Comparison of ENCODE assay signal across 32 cellular contexts in genomic region chr6:166344240-166344639, GRCh38. TPM values are rescaled to one million over a fixed set of nuclear protein-coding genes. Genes with fewer than 3 reads are reported as not detected.
A peak's percentile ranks its signal among the peaks of the same experiment; 100 is the strongest.
DNase-seq lines count a peak whose midpoint lies in the region; ATAC-seq, FAIRE-seq and TF ChIP-seq lines count a peak whose summit lies in the region.
"Had no signal": no experiment of that assay in that cellular context is flagged by ENCODE, and none has a peak within 500 bp of the region (broad histone marks: within the 10 kb centered on the region; RNA-seq: fewer than 3 reads in every experiment).

No MANE protein-coding gene starts in this region.

- H3K56ac ChIP-seq in mesendoderm (ENCODE audit: low read length), result no peak overlapping the region

- H2BK120ac ChIP-seq in mesendoderm (ENCODE audit: low read depth, low read length), result no peak overlapping the region

- 95% methylated on average over 8 of the region's 8 CpGs for WGBS in HepG2 (ENCODE audit: low lambda C conversion rate)
- 94% methylated on average over 8 of the region's 8 CpGs for WGBS in right lobe of liver (ENCODE audit: insufficient coverage, low coverage, low lambda C conversion rate, missing lambda C conversion rate)
- 89% methylated on average over 5 to 8 of the region's 8 CpGs for WGBS in endodermal cell (ENCODE audit: insufficient coverage in 1 of 2, insufficient read length in 1 of 2), 2 experiments
- no CpG with 5 or more reads among the region's 8 CpGs for WGBS in mesendoderm (ENCODE audit: extremely low coverage, insufficient coverage, low lambda C conversion rate)

- H2BK5ac ChIP-seq in mesendoderm (ENCODE audit: low read length), result no peak overlapping the region

- no peak for TF ChIP-seq POLR2A in HepG2 (IDR thresholded peaks at IDR 0.05; ENCODE audit: insufficient read depth in 1 of 2, low read depth in 2 of 2, low read length in 2 of 2)
- TF ChIP-seq POLR2A in right lobe of liver (IDR thresholded peaks at IDR 0.05), result no peak

- no peak for ATAC-seq in HepG2
- ATAC-seq in right lobe of liver, result no peak
- ATAC-seq in lower lobe of right lung, result no peak
- ATAC-seq in HG03097 (IDR thresholded peaks at IDR 0.05; ENCODE audit: low FRiP score, unreplicated experiment), result no peak
- ATAC-seq: activated CD8-positive, alpha-beta memory T cell treated with anti-CD3 and anti-CD28 coated beads, Interleukin-2, amount 10 ng/mL, durations not matched to agents 7 days and 5 days; CD8-positive, alpha-beta T cell; left ventricle myocardium superior; Panc1; sciatic nerve; stimulated activated naive B cell treated with anti-CD40 and anti-IgM and Interleukin-4, amounts not matched to agents 10 μg/mL and 1 μg/mL and 100 μg/mL, for 72 hours had no signal

- H3K79me2 ChIP-seq in HepG2 (ENCODE audit: insufficient read depth, low read length), result peaks cover 40% of the 10 kb centered on the region
- peaks cover 30% of the 10 kb centered on the region for H3K79me2 ChIP-seq in mesendoderm (ENCODE audit: control insufficient read depth, insufficient read depth, low read length)

- H2AK5ac ChIP-seq in mesendoderm (ENCODE audit: low read length), result no peak overlapping the region

- intact Hi-C loops in HepG2 (cut with micrococcal nuclease; ENCODE audit: unreplicated experiment) (no loop called here), right lobe of liver (cut with DNase I) (no loop called here), lower lobe of right lung (cut with DNase I) (no loop called here)
- intact Hi-C loops in activated naive CD4-positive, alpha-beta T cell treated with anti-CD3 and anti-CD28 coated beads for 36 hours (cut with micrococcal nuclease), result loop anchor here (5.0 kb wide), 1 partner anchor 608 kb away; no protein-coding TSS in a partner anchor

- no peak for TF ChIP-seq EP300 in HepG2 (IDR thresholded peaks at IDR 0.05; ENCODE audit: low read depth in 2 of 2, low read length in 2 of 2)
- TF ChIP-seq EP300 in HepG2 (CRISPR knock-in tag; IDR thresholded peaks at IDR 0.05; ENCODE audit: borderline replicate concordance), result no peak

- no TSS peak for BruUV-seq in HepG2 (replicated peaks; lab: Mats Ljungman, UMichigan)

- in situ Hi-C loops in HepG2 (cut with HindIII; ENCODE audit: extremely low pct_ligation_motif_present, low pct_unique_long_range_greater_than_20kb) (no loop called here), G401 (cut with HindIII; ENCODE audit: low sequenced_read_pairs) (no loop called here)

- H3K4me3 ChIP-seq in HepG2 (replicated peaks in 1 of 3; ENCODE audit: insufficient read depth in 1 of 3, low read depth in 2 of 3, low read length in 3 of 3), result no peak overlapping the region
- no peak overlapping the region for H3K4me3 ChIP-seq in right lobe of liver
- peak overlapping the region; percentile 96 for H3K4me3 ChIP-seq in endodermal cell (ENCODE audit: low read length)
- no peak overlapping the region for H3K4me3 ChIP-seq in mesendoderm (ENCODE audit: low read length)
- no peak overlapping the region for H3K4me3 ChIP-seq in lower lobe of right lung
- H3K4me3 ChIP-seq: suprapubic skin had no signal

- peaks cover 3% of the 10 kb centered on the region for H3K9me3 Mint-ChIP-seq in endodermal cell
- peaks cover 3% of the 10 kb centered on the region for H3K9me3 Mint-ChIP-seq in activated naive CD4-positive, alpha-beta T cell treated with anti-CD3 and anti-CD28 coated beads for 36 hours
- H3K9me3 Mint-ChIP-seq: stimulated activated naive B cell treated with anti-CD40 and anti-IgM and Interleukin-4, amounts not matched to agents 10 μg/mL and 1 μg/mL and 100 μg/mL, for 72 hours had no signal

- no peak for DNase-seq in HepG2 (ENCODE audit: low spot score)
- DNase-seq in right lobe of liver, result no peak
- DNase-seq in endodermal cell, result no peak
- DNase-seq in mesendoderm, result peak; percentile 95
- DNase-seq in G401 (ENCODE audit: low spot score), result no peak
- no peak for DNase-seq in lower lobe of right lung
- DNase-seq in activated naive CD4-positive, alpha-beta T cell treated with anti-CD3 and anti-CD28 coated beads for 36 hours, result no peak
- DNase-seq: activated B cell treated with CpG ODN at 0.5 μM for 24 hours; activated CD8-positive, alpha-beta memory T cell treated with anti-CD3 and anti-CD28 coated beads, Interleukin-2, amount 10 ng/mL, durations not matched to agents 7 days and 5 days; activated naive CD4-positive, alpha-beta T cell; activated T-cell treated with anti-CD3 and anti-CD28 coated beads, Interleukin-2, amount 50 U/mL, for 48 hours; CD8-positive, alpha-beta T cell; DMS 273 treated with DMSO at 0.1 percent for 48 hours; effector CD8-positive, alpha-beta T cell; erythroblast; foreskin fibroblast; GM23248; IMR-90; left ventricle myocardium superior; NCI-H1092; NCI-H1694 treated with DMSO at 0.1 percent for 48 hours; NCI-H526 treated with DMSO at 0.1 percent for 48 hours; stimulated activated naive B cell treated with anti-CD40 and anti-IgM and Interleukin-4, amounts not matched to agents 10 μg/mL and 1 μg/mL and 100 μg/mL, for 72 hours; T1000 had no signal

- POLR2A ChIA-PET in HepG2 (lab: Yijun Ruan, JAX), result interaction anchor here (1.4 kb wide), 1 partner anchor 17 kb away, joined by 4 read pairs; no protein-coding TSS in a partner anchor

- H3K4me3 Mint-ChIP-seq in endodermal cell, result no peak overlapping the region
- H3K4me3 Mint-ChIP-seq in activated naive CD4-positive, alpha-beta T cell treated with anti-CD3 and anti-CD28 coated beads for 36 hours, result no peak overlapping the region
- H3K4me3 Mint-ChIP-seq: activated CD8-positive, alpha-beta memory T cell treated with anti-CD3 and anti-CD28 coated beads, Interleukin-2, amount 10 ng/mL, durations not matched to agents 7 days and 5 days; CD8-positive, alpha-beta T cell had no signal

- no peak overlapping the region for H2AFZ ChIP-seq in HepG2 (ENCODE audit: low read length)
- H2AFZ ChIP-seq: GM23248 had no signal

- H3K18ac ChIP-seq in mesendoderm (ENCODE audit: low read length), result no peak overlapping the region

- H4K8ac ChIP-seq in mesendoderm (ENCODE audit: low read depth, low read length), result no peak overlapping the region

- H3K27ac ChIP-seq in HepG2 (ENCODE audit: extremely low read length, insufficient read depth, low read length), result no peak overlapping the region
- H3K27ac ChIP-seq in right lobe of liver, result no peak overlapping the region
- H3K27ac ChIP-seq in endodermal cell (ENCODE audit: low read depth, low read length), result peak overlapping the region; percentile 21
- peak overlapping the region; percentile 27 for H3K27ac ChIP-seq in mesendoderm (ENCODE audit: low read depth, low read length)
- H3K27ac ChIP-seq in lower lobe of right lung, result no peak overlapping the region
- H3K27ac ChIP-seq: 22Rv1, GM23248, suprapubic skin had no signal

- no peaks in the 10 kb centered on the region for H3K36me3 Mint-ChIP-seq in endodermal cell (ENCODE audit: low read depth)
- H3K36me3 Mint-ChIP-seq in activated naive CD4-positive, alpha-beta T cell treated with anti-CD3 and anti-CD28 coated beads for 36 hours (ENCODE audit: low read depth), result no peaks in the 10 kb centered on the region

- H3K9me3 ChIP-seq in HepG2 (ENCODE audit: low read length), result peaks cover 2% of the 10 kb centered on the region; the same call in 1 of the 2 replicates
- no peaks in the 10 kb centered on the region for H3K9me3 ChIP-seq in right lobe of liver
- no peaks in the 10 kb centered on the region for H3K9me3 ChIP-seq in endodermal cell (ENCODE audit: control insufficient read depth, low read length)
- H3K9me3 ChIP-seq in lower lobe of right lung, result no peaks in the 10 kb centered on the region
- H3K9me3 ChIP-seq: breast epithelium, suprapubic skin had no signal

- TF ChIP-seq CTCF in HepG2 (CRISPR knock-in tag; IDR thresholded peaks at IDR 0.05) (no peak), right lobe of liver (IDR thresholded peaks at IDR 0.05) (no peak), endodermal cell (conservative IDR thresholded peaks at IDR 0.05) (no peak), lower lobe of right lung (IDR thresholded peaks at IDR 0.05) (no peak)

- H3K27me3 Mint-ChIP-seq in endodermal cell (ENCODE audit: insufficient read depth), result peaks cover 2% of the 10 kb centered on the region
- H3K27me3 Mint-ChIP-seq in activated naive CD4-positive, alpha-beta T cell treated with anti-CD3 and anti-CD28 coated beads for 36 hours (ENCODE audit: low read depth), result no peaks in the 10 kb centered on the region
- H3K27me3 Mint-ChIP-seq: activated B cell treated with CpG ODN at 0.5 μM for 24 hours; stimulated activated naive B cell treated with anti-CD40 and anti-IgM and Interleukin-4, amounts not matched to agents 10 μg/mL and 1 μg/mL and 100 μg/mL, for 72 hours had no signal

- peaks cover 0 to 7% of the 10 kb centered on the region in 2 experiments; a peak in 1 of 5 replicates for H3K36me3 ChIP-seq in HepG2 (replicated peaks in 1 of 2; ENCODE audit: control insufficient read depth in 1 of 2, insufficient read depth in 2 of 2, low read length in 2 of 2)
- H3K36me3 ChIP-seq in right lobe of liver, result no peaks in the 10 kb centered on the region
- peaks cover 6% of the 10 kb centered on the region for H3K36me3 ChIP-seq in endodermal cell (ENCODE audit: control insufficient read depth, insufficient read depth, low read length)
- no peaks in the 10 kb centered on the region for H3K36me3 ChIP-seq in mesendoderm (ENCODE audit: control insufficient read depth, insufficient read depth, low read length)
- H3K36me3 ChIP-seq in lower lobe of right lung, result peaks cover 7% of the 10 kb centered on the region
- H3K36me3 ChIP-seq: breast epithelium, suprapubic skin had no signal

- no peak for FAIRE-seq in HepG2 (lab: Jason Lieb, UNC)

- H3K4me2 ChIP-seq in HepG2 (ENCODE audit: low read depth, low read length) (no peak overlapping the region), mesendoderm (ENCODE audit: low read length) (no peak overlapping the region)

- H4K5ac ChIP-seq in mesendoderm (ENCODE audit: low read length), result no peak overlapping the region

- no peak overlapping the region for H2BK15ac ChIP-seq in mesendoderm (replicated peaks; ENCODE audit: low read depth)

- no peak overlapping the region for H3K4ac ChIP-seq in mesendoderm (ENCODE audit: low read depth, low read length)

- no peak overlapping the region for H3K27ac Mint-ChIP-seq in endodermal cell
- no peak overlapping the region for H3K27ac Mint-ChIP-seq in activated naive CD4-positive, alpha-beta T cell treated with anti-CD3 and anti-CD28 coated beads for 36 hours
- H3K27ac Mint-ChIP-seq: activated CD8-positive, alpha-beta memory T cell treated with anti-CD3 and anti-CD28 coated beads, Interleukin-2, amount 10 ng/mL, durations not matched to agents 7 days and 5 days; CD8-positive, alpha-beta T cell had no signal

- CTCF ChIA-PET in HepG2 (lab: Yijun Ruan, JAX; ENCODE audit: low intra/inter-chr PET ratio, low total read pairs), result no interaction called here
- CTCF ChIA-PET in activated naive CD4-positive, alpha-beta T cell treated with anti-CD3 and anti-CD28 coated beads for 36 hours (lab: Charles Lee), result no interaction called here

- H3K79me1 ChIP-seq in mesendoderm (ENCODE audit: low read length), result peaks cover 16% of the 10 kb centered on the region

- no peak overlapping the region for H3K9ac ChIP-seq in HepG2 (ENCODE audit: insufficient read depth, low read depth, low read length)
- H3K9ac ChIP-seq in endodermal cell (ENCODE audit: extremely low read depth, low read length, poor library complexity, severe bottlenecking), result no peak overlapping the region
- H3K9ac ChIP-seq in mesendoderm (ENCODE audit: low read length), result no peak overlapping the region

- no peak for TF ChIP-seq RAD21 in HepG2 (CRISPR knock-in tag; IDR thresholded peaks at IDR 0.05)

- H3K27me3 ChIP-seq in HepG2 (ENCODE audit: control insufficient read depth in 1 of 2, insufficient read depth in 2 of 2, low read length in 2 of 2), result no peaks in the 10 kb centered on the region; a peak in 1 of 5 replicates
- no peaks in the 10 kb centered on the region for H3K27me3 ChIP-seq in right lobe of liver
- no peaks in the 10 kb centered on the region for H3K27me3 ChIP-seq in endodermal cell (ENCODE audit: control insufficient read depth, insufficient read depth, low read length, poor library complexity, severe bottlenecking)
- no peaks in the 10 kb centered on the region for H3K27me3 ChIP-seq in mesendoderm (ENCODE audit: insufficient read depth, low read length, poor library complexity)
- no peaks in the 10 kb centered on the region for H3K27me3 ChIP-seq in lower lobe of right lung (ENCODE audit: low read depth)
- H3K27me3 ChIP-seq: breast epithelium, suprapubic skin had no signal

- peaks cover 19% of the 10 kb centered on the region for H4K20me1 ChIP-seq in HepG2 (ENCODE audit: insufficient read depth, low read length)

- H3K23ac ChIP-seq in mesendoderm (ENCODE audit: low read length), result no peak overlapping the region

- peaks cover 11% of the 10 kb centered on the region for H3K4me1 Mint-ChIP-seq in endodermal cell
- peaks cover 18% of the 10 kb centered on the region for H3K4me1 Mint-ChIP-seq in activated naive CD4-positive, alpha-beta T cell treated with anti-CD3 and anti-CD28 coated beads for 36 hours (ENCODE audit: low read depth)

- peaks cover 82% of the 10 kb centered on the region for H3K4me1 ChIP-seq in HepG2 (ENCODE audit: insufficient read depth, low read length)
- H3K4me1 ChIP-seq in right lobe of liver, result peaks cover 0 to 32% (median 8%) of the 10 kb centered on the region in 4 donors
- H3K4me1 ChIP-seq in endodermal cell (ENCODE audit: control insufficient read depth, insufficient read depth, low read length), result no peaks in the 10 kb centered on the region
- peaks cover 2% of the 10 kb centered on the region for H3K4me1 ChIP-seq in mesendoderm (ENCODE audit: control insufficient read depth, low read depth, low read length)
- peaks cover 26% of the 10 kb centered on the region for H3K4me1 ChIP-seq in lower lobe of right lung

RNA-seq across cellular contexts. Expression of gene SFT2D1, which starts 1.9 kb away (rescaled TPM):
- total RNA-seq in HepG2 (2016; rRNA removed; fragmentation: Illumina TruSeq; extraction: Trizol), result 90.7 and 115 TPM in 2 replicates
- 57.6 and 70.5 TPM in 2 replicates for total RNA-seq in HepG2 (2016; cell fraction: cytosol; rRNA removed; fragmentation: Illumina TruSeq; extraction: Trizol; ENCODE audit: low read depth)
- 91.5 and 114 TPM in 2 replicates for total RNA-seq in HepG2 (2016; cell fraction: insoluble cytoplasmic fraction; rRNA removed; fragmentation: Illumina TruSeq; extraction: Trizol)
- total RNA-seq in HepG2 (2016; cell fraction: membrane; rRNA removed; fragmentation: Illumina TruSeq; extraction: Trizol), result 89.7 and 105 TPM in 2 replicates
- 87.1 and 96.7 TPM in 2 replicates for total RNA-seq in HepG2 (2016; cell fraction: nucleus; rRNA removed; fragmentation: Illumina TruSeq; extraction: Trizol)
- 127 and 147 TPM in 2 replicates for polyA plus RNA-seq in HepG2 (2011; rRNA removed)
- 78.9 and 125 TPM in 2 replicates for polyA plus RNA-seq in HepG2 (2011; cell fraction: cytosol; rRNA removed)
- polyA plus RNA-seq in HepG2 (2011; cell fraction: nucleus; rRNA removed), result 56.7 and 94.6 TPM in 2 replicates
- 100 and 109 TPM in 2 replicates for polyA plus RNA-seq in HepG2 (2012)
- 67.5 and 94.2 TPM in 2 replicates for polyA plus RNA-seq in HepG2 (2016; cell fraction: cytosol; fragmentation: Illumina TruSeq; extraction: Trizol; ENCODE audit: low read depth)
- 112 and 116 TPM in 2 replicates for polyA plus RNA-seq in HepG2 (2016; cell fraction: insoluble cytoplasmic fraction; fragmentation: Illumina TruSeq; extraction: Trizol; ENCODE audit: low read depth)
- polyA plus RNA-seq in HepG2 (2016; cell fraction: membrane; fragmentation: Illumina TruSeq; extraction: Trizol; ENCODE audit: low read depth), result 96.5 and 108 TPM in 2 replicates
- 168 and 175 TPM in 2 replicates for polyA plus RNA-seq in HepG2 (2016; cell fraction: nucleus; fragmentation: Illumina TruSeq; extraction: Trizol; ENCODE audit: insufficient read depth, low read depth)
- 13.9 and 35.5 TPM in 2 replicates for polyA minus RNA-seq in HepG2 (2011; rRNA and poly(A)+ RNA removed; ENCODE audit: low replicate concordance)
- polyA minus RNA-seq in HepG2 (2011; cell fraction: cytosol; rRNA and poly(A)+ RNA removed), result 26.1 and 26.7 TPM in 2 replicates
- 65.1 and 95.4 TPM in 2 replicates for polyA minus RNA-seq in HepG2 (2011; cell fraction: nucleus; rRNA and poly(A)+ RNA removed)
- total RNA-seq in right lobe of liver, result 10 to 100 TPM in 5 of 6 experiments, 1 to 10 TPM in 1; 6.7 to 14.0 (median 12.8) TPM
- 10 to 100 TPM; 42.4 to 53.9 TPM for total RNA-seq in endodermal cell
- 52.4 TPM for polyA plus RNA-seq in endodermal cell (2013, experiment 1 of 2)
- 51.3 TPM for polyA plus RNA-seq in endodermal cell (2013, experiment 2 of 2)
- polyA plus RNA-seq in mesendoderm (2013, experiment 1 of 2), result 77.1 TPM
- 80.5 TPM for polyA plus RNA-seq in mesendoderm (2013, experiment 2 of 2)
- 28.1 and 32.6 TPM in 2 replicates for total RNA-seq in G401 (2014; rRNA removed; shearing (Covaris generic))
- total RNA-seq in lower lobe of right lung, result 52.8 TPM
- 10 to 100 TPM; 53.1 to 53.3 TPM for total RNA-seq in activated naive CD4-positive, alpha-beta T cell treated with anti-CD3 and anti-CD28 coated beads for 36 hours

RNA-seq across cellular contexts. Expression of gene PRR18, which starts 36.0 kb away (rescaled TPM):
- total RNA-seq in HepG2 (2016; rRNA removed; fragmentation: Illumina TruSeq; extraction: Trizol), result 0.04 TPM in 1 of 2 replicates, not detected in the other
- total RNA-seq in HepG2 (2016; cell fraction: cytosol; rRNA removed; fragmentation: Illumina TruSeq; extraction: Trizol; ENCODE audit: low read depth), result not detected in 2 replicates
- 0.06 TPM in 1 of 2 replicates, not detected in the other for total RNA-seq in HepG2 (2016; cell fraction: insoluble cytoplasmic fraction; rRNA removed; fragmentation: Illumina TruSeq; extraction: Trizol)
- total RNA-seq in HepG2 (2016; cell fraction: membrane; rRNA removed; fragmentation: Illumina TruSeq; extraction: Trizol), result 0.09 TPM in 1 of 2 replicates, not detected in the other
- total RNA-seq in HepG2 (2016; cell fraction: nucleus; rRNA removed; fragmentation: Illumina TruSeq; extraction: Trizol), result not detected in 2 replicates
- 0.01 and 0.04 TPM in 2 replicates for polyA plus RNA-seq in HepG2 (2011; rRNA removed)
- polyA plus RNA-seq in HepG2 (2011; cell fraction: cytosol; rRNA removed), result 0.04 and 0.05 TPM in 2 replicates
- 0.10 TPM in 1 of 2 replicates, not detected in the other for polyA plus RNA-seq in HepG2 (2011; cell fraction: nucleus; rRNA removed)
- polyA plus RNA-seq in HepG2 (2012), result not detected in 2 replicates
- polyA plus RNA-seq in HepG2 (2016; cell fraction: cytosol; fragmentation: Illumina TruSeq; extraction: Trizol; ENCODE audit: low read depth), result not detected in 2 replicates
- 0.10 and 0.19 TPM in 2 replicates for polyA plus RNA-seq in HepG2 (2016; cell fraction: insoluble cytoplasmic fraction; fragmentation: Illumina TruSeq; extraction: Trizol; ENCODE audit: low read depth)
- 0.16 TPM in 1 of 2 replicates, not detected in the other for polyA plus RNA-seq in HepG2 (2016; cell fraction: membrane; fragmentation: Illumina TruSeq; extraction: Trizol; ENCODE audit: low read depth)
- not detected in 2 replicates for polyA plus RNA-seq in HepG2 (2016; cell fraction: nucleus; fragmentation: Illumina TruSeq; extraction: Trizol; ENCODE audit: insufficient read depth, low read depth)
- polyA minus RNA-seq in HepG2 (2011; rRNA and poly(A)+ RNA removed; ENCODE audit: low replicate concordance), result not detected in 2 replicates
- polyA minus RNA-seq in HepG2 (2011; cell fraction: cytosol; rRNA and poly(A)+ RNA removed), result not detected in 2 replicates
- 0.12 TPM in 1 of 2 replicates, not detected in the other for polyA minus RNA-seq in HepG2 (2011; cell fraction: nucleus; rRNA and poly(A)+ RNA removed)
- total RNA-seq in right lobe of liver, result 1 to 10 TPM in 4 of 6 experiments, under 1 TPM in 2; 0.39 to 3.6 (median 1.6) TPM
- under 1 TPM; 0.09 to 0.42 TPM for total RNA-seq in endodermal cell
- polyA plus RNA-seq in endodermal cell (2013, experiment 1 of 2), result not detected
- polyA plus RNA-seq in endodermal cell (2013, experiment 2 of 2), result not detected
- polyA plus RNA-seq in mesendoderm (2013, experiment 1 of 2), result 0.35 TPM
- polyA plus RNA-seq in mesendoderm (2013, experiment 2 of 2), result 0.32 TPM
- not detected in 2 replicates for total RNA-seq in G401 (2014; rRNA removed; shearing (Covaris generic))
- total RNA-seq in lower lobe of right lung, result 0.59 TPM
- total RNA-seq in activated naive CD4-positive, alpha-beta T cell treated with anti-CD3 and anti-CD28 coated beads for 36 hours, result not detected
- total RNA-seq: activated B cell treated with CpG ODN at 0.5 μM for 24 hours; activated CD8-positive, alpha-beta memory T cell treated with anti-CD3 and anti-CD28 coated beads, Interleukin-2, amount 10 ng/mL, durations not matched to agents 7 days and 5 days; CD8-positive, alpha-beta T cell; GM23248; IMR-90; left ventricle myocardium superior; sciatic nerve; suprapubic skin; urinary bladder had no signal
- polyA plus RNA-seq: GM23248, IMR-90, neural cell, urinary bladder had no signal

RNA-seq across cellular contexts. Expression of gene MPC1, which starts 38.5 kb away (rescaled TPM):
- 214 and 289 TPM in 2 replicates for total RNA-seq in HepG2 (2016; rRNA removed; fragmentation: Illumina TruSeq; extraction: Trizol)
- total RNA-seq in HepG2 (2016; cell fraction: cytosol; rRNA removed; fragmentation: Illumina TruSeq; extraction: Trizol; ENCODE audit: low read depth), result 81.3 and 95.3 TPM in 2 replicates
- total RNA-seq in HepG2 (2016; cell fraction: insoluble cytoplasmic fraction; rRNA removed; fragmentation: Illumina TruSeq; extraction: Trizol), result 218 and 286 TPM in 2 replicates
- total RNA-seq in HepG2 (2016; cell fraction: membrane; rRNA removed; fragmentation: Illumina TruSeq; extraction: Trizol), result 145 and 164 TPM in 2 replicates
- 93.1 and 102 TPM in 2 replicates for total RNA-seq in HepG2 (2016; cell fraction: nucleus; rRNA removed; fragmentation: Illumina TruSeq; extraction: Trizol)
- polyA plus RNA-seq in HepG2 (2011; rRNA removed), result 168 and 189 TPM in 2 replicates
- polyA plus RNA-seq in HepG2 (2011; cell fraction: cytosol; rRNA removed), result 191 and 239 TPM in 2 replicates
- polyA plus RNA-seq in HepG2 (2011; cell fraction: nucleus; rRNA removed), result 59.3 and 82.2 TPM in 2 replicates
- 136 and 137 TPM in 2 replicates for polyA plus RNA-seq in HepG2 (2012)
- 98.8 and 128 TPM in 2 replicates for polyA plus RNA-seq in HepG2 (2016; cell fraction: cytosol; fragmentation: Illumina TruSeq; extraction: Trizol; ENCODE audit: low read depth)
- polyA plus RNA-seq in HepG2 (2016; cell fraction: insoluble cytoplasmic fraction; fragmentation: Illumina TruSeq; extraction: Trizol; ENCODE audit: low read depth), result 328 and 353 TPM in 2 replicates
- polyA plus RNA-seq in HepG2 (2016; cell fraction: membrane; fragmentation: Illumina TruSeq; extraction: Trizol; ENCODE audit: low read depth), result 150 and 186 TPM in 2 replicates
- 207 and 211 TPM in 2 replicates for polyA plus RNA-seq in HepG2 (2016; cell fraction: nucleus; fragmentation: Illumina TruSeq; extraction: Trizol; ENCODE audit: insufficient read depth, low read depth)
- 5.6 and 40.9 TPM in 2 replicates for polyA minus RNA-seq in HepG2 (2011; rRNA and poly(A)+ RNA removed; ENCODE audit: low replicate concordance)
- 51.6 and 57.8 TPM in 2 replicates for polyA minus RNA-seq in HepG2 (2011; cell fraction: cytosol; rRNA and poly(A)+ RNA removed)
- polyA minus RNA-seq in HepG2 (2011; cell fraction: nucleus; rRNA and poly(A)+ RNA removed), result 27.4 and 41.9 TPM in 2 replicates
- total RNA-seq in right lobe of liver, result 100 to 1,000 TPM; 102 to 298 (median 180) TPM
- total RNA-seq in endodermal cell, result 1 to 10 TPM; 8.2 to 8.7 TPM
- 26.6 TPM for polyA plus RNA-seq in endodermal cell (2013, experiment 1 of 2)
- 30.0 TPM for polyA plus RNA-seq in endodermal cell (2013, experiment 2 of 2)
- 29.7 TPM for polyA plus RNA-seq in mesendoderm (2013, experiment 1 of 2)
- 27.6 TPM for polyA plus RNA-seq in mesendoderm (2013, experiment 2 of 2)
- total RNA-seq in G401 (2014; rRNA removed; shearing (Covaris generic)), result 28.7 and 37.0 TPM in 2 replicates
- 46.8 TPM for total RNA-seq in lower lobe of right lung
- total RNA-seq in activated naive CD4-positive, alpha-beta T cell treated with anti-CD3 and anti-CD28 coated beads for 36 hours, result 10 to 100 TPM; 16.6 to 18.7 TPM

Comparison
In these comparisons a context has a peak if more than half of its experiments do, and no peak if none do; other contexts are left out.
1. H3K27ac ChIP-seq: peak in endodermal cell (single experiment) and mesendoderm (single experiment); none in HepG2 (single experiment), right lobe of liver (0 of 3) and lower lobe of right lung (single experiment).